20 cellular contexts compared by ENCODE assay signal in the genomic region with DNA sequence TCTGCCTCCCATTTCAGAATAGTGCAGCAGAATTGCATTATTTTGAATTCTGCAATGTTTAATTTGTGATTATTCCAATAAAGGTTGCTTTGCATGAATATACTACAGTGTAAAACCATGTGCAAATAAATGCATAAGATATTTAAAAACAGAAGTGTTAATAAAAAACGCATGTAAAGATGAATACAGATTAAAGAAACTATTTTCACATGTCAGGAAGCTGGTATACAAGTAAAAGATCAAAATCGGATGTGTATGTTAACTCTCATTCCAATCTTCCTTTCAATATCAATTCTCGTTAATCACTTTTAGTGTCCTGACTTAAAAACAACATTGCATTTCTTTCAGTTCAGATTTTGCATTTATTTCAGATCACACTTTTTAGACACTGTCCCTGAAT. TPM values are rescaled to one million over a fixed set of nuclear protein-coding genes. Genes with fewer than 3 reads are reported as not detected.
DNase-seq lines count a peak whose midpoint lies in the region; ATAC-seq and TF ChIP-seq lines count a peak whose summit lies in the region.
"Had no signal": no experiment of that assay in that cellular context is flagged by ENCODE, and none has a peak within 500 bp of the region (broad histone marks: within the 10 kb centered on the region; RNA-seq: fewer than 3 reads in every experiment).

No MANE protein-coding gene starts in this region.

- H4K20me1 ChIP-seq in Karpas-422 (ENCODE audit: insufficient read depth, low read depth, low read length): peaks cover 6% of the 10 kb centered on the region; the same call in 1 of the 2 replicates
- H4K20me1 ChIP-seq in OCI-LY7 (ENCODE audit: insufficient read depth, low read length): peaks cover 3% of the 10 kb centered on the region; the same call in 1 of the 2 replicates
- H4K20me1 ChIP-seq in hepatocyte (ENCODE audit: insufficient read depth, poor library complexity, severe bottlenecking): peaks cover 9% of the 10 kb centered on the region
- peaks cover 45% of the 10 kb centered on the region for H4K20me1 ChIP-seq in smooth muscle cell (ENCODE audit: low read depth)

- H3K9me2 ChIP-seq in Karpas-422 (replicated peaks; ENCODE audit: insufficient read depth, low read length) (no peaks in the 10 kb centered on the region), OCI-LY7 (ENCODE audit: insufficient read depth, low read length) (no peaks in the 10 kb centered on the region), hepatocyte (replicated peaks; ENCODE audit: insufficient read depth) (no peaks in the 10 kb centered on the region)

- no peak overlapping the region for H4K8ac ChIP-seq in mesenchymal stem cell (ENCODE audit: low read length)

- H3K79me2 ChIP-seq in Karpas-422 (ENCODE audit: low read length) (peaks cover 80% of the 10 kb centered on the region), OCI-LY7 (ENCODE audit: insufficient read depth, low read depth, low read length) (peaks cover 59% of the 10 kb centered on the region), hepatocyte (peaks cover 74% of the 10 kb centered on the region), smooth muscle cell (ENCODE audit: low read depth) (peaks cover 64% of the 10 kb centered on the region)

- H3K27ac ChIP-seq in Karpas-422 (ENCODE audit: low read length): no peak overlapping the region
- H3K27ac ChIP-seq in OCI-LY7 (ENCODE audit: low read depth, low read length, poor library complexity, severe bottlenecking): no peak overlapping the region
- H3K27ac ChIP-seq in hepatocyte: no peak overlapping the region
- H3K27ac ChIP-seq in smooth muscle cell (ENCODE audit: low read depth): no peak overlapping the region
- no peak overlapping the region for H3K27ac ChIP-seq in mesenchymal stem cell (ENCODE audit: low read length, poor library complexity, severe bottlenecking)
- H3K27ac ChIP-seq: HL-60 had no signal

- WGBS in hepatocyte (ENCODE audit: low lambda C conversion rate, missing lambda C conversion rate): 92% methylated on average over 3 of the region's 3 CpGs
- 93% methylated on average over 3 of the region's 3 CpGs for WGBS in smooth muscle cell (ENCODE audit: low lambda C conversion rate)
- WGBS in mesenchymal stem cell: 100% methylated on average over 2 of the region's 3 CpGs

- peak overlapping the region; percentile 23 for H3K4me2 ChIP-seq in Karpas-422 (ENCODE audit: low read depth, low read length, poor library complexity, severe bottlenecking)
- peak overlapping the region; percentile 29 for H3K4me2 ChIP-seq in OCI-LY7 (ENCODE audit: low read length)
- peak overlapping the region; percentile 24 for H3K4me2 ChIP-seq in hepatocyte
- peak overlapping the region; percentile 84 for H3K4me2 ChIP-seq in smooth muscle cell
- no peak overlapping the region for H3K4me2 ChIP-seq in mesenchymal stem cell (ENCODE audit: low read length, poor library complexity, severe bottlenecking)

- CTCF ChIA-PET in OCI-LY7 (lab: Charles Lee; ENCODE audit: unreplicated experiment): interaction anchor here (0.5 kb wide), 1 partner anchor 126 kb away, joined by 3 read pairs; no protein-coding TSS in a partner anchor

- DNase-seq in Karpas-422: no peak
- DNase-seq in OCI-LY7 (ENCODE audit: low spot score): no peak
- DNase-seq in hepatocyte (ENCODE audit: low spot score): no peak
- DNase-seq in smooth muscle cell (lab: John Stamatoyannopoulos, UW; ENCODE audit: unreplicated experiment): no peak
- no peak for DNase-seq in mesenchymal stem cell
- DNase-seq in activated T-cell treated with anti-CD3 and anti-CD28 coated beads, Interleukin-2, amount 50 U/mL, for 4 hours: no peak
- DNase-seq in progenitor cell of endocrine pancreas (ENCODE audit: low spot score, unreplicated experiment): no peak
- DNase-seq: BE2C; C1 segment of cervical spinal cord; CD4-positive, CD25-positive, alpha-beta regulatory T cell; CD8-positive, alpha-beta memory T cell; COR-L47; DMS 273 treated with DMSO at 0.1 percent for 48 hours; DMS53; DND-41; EL; H9; IMR-90 had no signal

- no peak overlapping the region for H4K91ac ChIP-seq in mesenchymal stem cell (ENCODE audit: low read length)

- H3K23ac ChIP-seq in mesenchymal stem cell (ENCODE audit: low read length in 2 of 2): no peak overlapping the region

- no peaks in the 10 kb centered on the region for H3F3A ChIP-seq in smooth muscle cell (ENCODE audit: low read depth)

- no peaks in the 10 kb centered on the region for H3K9me3 Mint-ChIP-seq in activated T-cell treated with anti-CD3 and anti-CD28 coated beads, Interleukin-2, amount 50 U/mL, for 4 hours
- peaks cover 5% of the 10 kb centered on the region for H3K9me3 Mint-ChIP-seq in progenitor cell of endocrine pancreas (ENCODE audit: low read depth)
- H3K9me3 Mint-ChIP-seq: CD4-positive, CD25-positive, alpha-beta regulatory T cell; CD8-positive, alpha-beta memory T cell; H9 had no signal

- no peaks in the 10 kb centered on the region for H3K9me3 ChIP-seq in Karpas-422 (ENCODE audit: low read length)
- H3K9me3 ChIP-seq in OCI-LY7 (ENCODE audit: low read length): no peaks in the 10 kb centered on the region
- no peaks in the 10 kb centered on the region for H3K9me3 ChIP-seq in hepatocyte (ENCODE audit: low read depth)
- H3K9me3 ChIP-seq in smooth muscle cell (replicated peaks; ENCODE audit: low read depth): no peaks in the 10 kb centered on the region
- H3K9me3 ChIP-seq in mesenchymal stem cell (ENCODE audit: control insufficient read depth, low read length): no peaks in the 10 kb centered on the region
- H3K9me3 ChIP-seq: BE2C had no signal

- POLR2A ChIA-PET in OCI-LY7 (lab: Charles Lee): interaction anchor here (0.6 to 1.8 kb wide), 3 partner anchors 9 to 872 kb away, joined by 3 to 8 read pairs (median 4); no protein-coding TSS in a partner anchor

- no peak overlapping the region for H2BK5ac ChIP-seq in mesenchymal stem cell (ENCODE audit: low read depth, low read length, poor library complexity, severe bottlenecking)

- no peak overlapping the region for H3K14ac ChIP-seq in mesenchymal stem cell (ENCODE audit: low read length in 2 of 2)

- H3K27me3 Mint-ChIP-seq in activated T-cell treated with anti-CD3 and anti-CD28 coated beads, Interleukin-2, amount 50 U/mL, for 4 hours (ENCODE audit: low read depth): no peaks in the 10 kb centered on the region
- H3K27me3 Mint-ChIP-seq in progenitor cell of endocrine pancreas: no peaks in the 10 kb centered on the region
- H3K27me3 Mint-ChIP-seq: CD4-positive, CD25-positive, alpha-beta regulatory T cell; CD8-positive, alpha-beta memory T cell had no signal

- peaks cover 5% of the 10 kb centered on the region for H3K36me3 Mint-ChIP-seq in activated T-cell treated with anti-CD3 and anti-CD28 coated beads, Interleukin-2, amount 50 U/mL, for 4 hours (ENCODE audit: insufficient read depth)
- H3K36me3 Mint-ChIP-seq in progenitor cell of endocrine pancreas (ENCODE audit: insufficient read depth): peaks cover 12% of the 10 kb centered on the region

- no peak overlapping the region for H3K9ac ChIP-seq in Karpas-422 (ENCODE audit: low read length)
- no peak overlapping the region for H3K9ac ChIP-seq in smooth muscle cell (ENCODE audit: low read depth)
- no peak overlapping the region for H3K9ac ChIP-seq in mesenchymal stem cell (ENCODE audit: low read length)

- H3K4me1 Mint-ChIP-seq in activated T-cell treated with anti-CD3 and anti-CD28 coated beads, Interleukin-2, amount 50 U/mL, for 4 hours (ENCODE audit: low read depth): peaks cover 13% of the 10 kb centered on the region
- peaks cover 6% of the 10 kb centered on the region for H3K4me1 Mint-ChIP-seq in progenitor cell of endocrine pancreas (ENCODE audit: low read depth)

- TF ChIP-seq CTCF in OCI-LY7 (conservative IDR thresholded peaks at IDR 0.05; ENCODE audit: low read length) (no peak), hepatocyte (IDR thresholded peaks at IDR 0.05; ENCODE audit: poor library complexity) (no peak), smooth muscle cell (IDR thresholded peaks at IDR 0.05; ENCODE audit: borderline replicate concordance, insufficient read depth, poor library complexity, severe bottlenecking) (no peak), progenitor cell of endocrine pancreas (IDR thresholded peaks at IDR 0.05; ENCODE audit: unreplicated experiment) (no peak)

- intact Hi-C loops in OCI-LY7 (cut with micrococcal nuclease; ENCODE audit: unreplicated experiment): loop anchor here (1.0 kb wide), 1 partner anchor 45 kb away; no protein-coding TSS in a partner anchor

- H3K36me3 ChIP-seq in Karpas-422 (ENCODE audit: insufficient read depth, low read length) (peaks cover 18% of the 10 kb centered on the region; the same call in 1 of the 2 replicates), OCI-LY7 (ENCODE audit: insufficient read depth, low read length) (peaks cover 46% of the 10 kb centered on the region), hepatocyte (replicated peaks; ENCODE audit: insufficient read depth, low read depth) (no peaks in the 10 kb centered on the region), smooth muscle cell (ENCODE audit: low read depth) (peaks cover 7% of the 10 kb centered on the region), mesenchymal stem cell (ENCODE audit: control insufficient read depth in 1 of 2, insufficient read depth in 2 of 2, low read depth in 1 of 2, low read length in 2 of 2) (peaks cover 9 to 19% of the 10 kb centered on the region in 2 experiments)
- H3K36me3 ChIP-seq: BE2C had no signal

- H3K27ac Mint-ChIP-seq in progenitor cell of endocrine pancreas: no peak overlapping the region
- H3K27ac Mint-ChIP-seq: CD4-positive, CD25-positive, alpha-beta regulatory T cell; H9 had no signal

- H2BK120ac ChIP-seq in mesenchymal stem cell (ENCODE audit: low read depth, low read length): no peak overlapping the region

- H3K4me3 Mint-ChIP-seq in activated T-cell treated with anti-CD3 and anti-CD28 coated beads, Interleukin-2, amount 50 U/mL, for 4 hours: no peak overlapping the region
- no peak overlapping the region for H3K4me3 Mint-ChIP-seq in progenitor cell of endocrine pancreas (ENCODE audit: low read depth)
- H3K4me3 Mint-ChIP-seq: H9 had no signal

- no peak overlapping the region for H3K18ac ChIP-seq in mesenchymal stem cell (ENCODE audit: low read depth in 1 of 2, low read length in 2 of 2)

- H3K27me3 ChIP-seq in Karpas-422 (ENCODE audit: low read length): no peaks in the 10 kb centered on the region
- no peaks in the 10 kb centered on the region for H3K27me3 ChIP-seq in hepatocyte
- H3K27me3 ChIP-seq in smooth muscle cell (ENCODE audit: low read depth): no peaks in the 10 kb centered on the region
- no peaks in the 10 kb centered on the region for H3K27me3 ChIP-seq in mesenchymal stem cell (ENCODE audit: control insufficient read depth in 1 of 2, insufficient read depth in 1 of 2, low read length in 2 of 2)
- H3K27me3 ChIP-seq: BE2C had no signal

- no peak overlapping the region for H2AK5ac ChIP-seq in mesenchymal stem cell (ENCODE audit: low read length, severe bottlenecking)

- H3K4me3 ChIP-seq in Karpas-422 (ENCODE audit: low read length) (no peak overlapping the region), OCI-LY7 (ENCODE audit: low read depth, low read length, poor library complexity, severe bottlenecking) (no peak overlapping the region), hepatocyte (no peak overlapping the region), smooth muscle cell (no peak overlapping the region), mesenchymal stem cell (ENCODE audit: insufficient read depth in 1 of 2, low read depth in 1 of 2, low read length in 2 of 2) (no peak overlapping the region)
- H3K4me3 ChIP-seq: GM12878 had no signal

- peaks cover 7% of the 10 kb centered on the region for H3K79me1 ChIP-seq in mesenchymal stem cell (replicated peaks; ENCODE audit: low read length, poor library complexity, severe bottlenecking)

- H3K4ac ChIP-seq in mesenchymal stem cell (ENCODE audit: low read depth in 1 of 2, low read length in 2 of 2): no peak overlapping the region

- no peak for ATAC-seq in activated T-cell treated with anti-CD3 and anti-CD28 coated beads, Interleukin-2, amount 50 U/mL, for 4 hours
- ATAC-seq: GM12878 had no signal

- H3K4me1 ChIP-seq in Karpas-422 (ENCODE audit: low read length) (peaks cover 34% of the 10 kb centered on the region), OCI-LY7 (ENCODE audit: insufficient read depth, low read length, poor library complexity, severe bottlenecking) (peaks cover 25% of the 10 kb centered on the region), hepatocyte (ENCODE audit: insufficient read depth) (peaks cover 10% of the 10 kb centered on the region), smooth muscle cell (ENCODE audit: low read depth) (peaks cover 15% of the 10 kb centered on the region), mesenchymal stem cell (ENCODE audit: control insufficient read depth, insufficient read depth, low read depth, low read length) (peaks cover 6% of the 10 kb centered on the region)
- H3K4me1 ChIP-seq: BE2C had no signal

- H2AFZ ChIP-seq in Karpas-422 (ENCODE audit: low read length): no peak overlapping the region
- H2AFZ ChIP-seq in OCI-LY7 (ENCODE audit: low read length): no peak overlapping the region
- no peak overlapping the region for H2AFZ ChIP-seq in hepatocyte
- no peak overlapping the region for H2AFZ ChIP-seq in smooth muscle cell (ENCODE audit: low read depth)
- no peak overlapping the region for H2AFZ ChIP-seq in mesenchymal stem cell (ENCODE audit: low read depth, low read length)

- no peak overlapping the region for H2BK15ac ChIP-seq in mesenchymal stem cell (ENCODE audit: low read depth, poor library complexity, severe bottlenecking)

- H2BK12ac ChIP-seq in mesenchymal stem cell (ENCODE audit: low read length in 2 of 2): no peak overlapping the region

- BruUV-seq in OCI-LY7 (replicated peaks; lab: Mats Ljungman, UMichigan): no TSS peak

RNA-seq across cellular contexts. Expression of a gene that starts 3.1 kb away (rescaled TPM):
- total RNA-seq in Karpas-422 (2014; rRNA removed; shearing (Covaris generic); ENCODE audit: low replicate concordance): 22.3 and 27.9 TPM in 2 replicates
- total RNA-seq in OCI-LY7 (2014; rRNA removed; shearing (Covaris generic)): 30.8 and 35.4 TPM in 2 replicates
- total RNA-seq in OCI-LY7 (2022) (26.4 and 31.6 TPM in 2 replicates), hepatocyte (17.5 and 22.3 TPM in 2 replicates), smooth muscle cell (38.4 and 46.0 TPM in 2 replicates), progenitor cell of endocrine pancreas (14.4 and 15.2 TPM in 2 replicates)
- polyA plus RNA-seq in hepatocyte (29.3 and 32.0 TPM in 2 replicates), smooth muscle cell (52.4 and 53.9 TPM in 2 replicates)
- 23.3 TPM for polyA plus RNA-seq in mesenchymal stem cell (2013, experiment 1 of 2)
- 21.9 TPM for polyA plus RNA-seq in mesenchymal stem cell (2013, experiment 2 of 2)
- total RNA-seq in activated T-cell treated with anti-CD3 and anti-CD28 coated beads, Interleukin-2, amount 50 U/mL, for 4 hours: 10 to 100 TPM in 1 of 3 donors, 1 to 10 TPM in 2; 8.4 to 10.6 (median 8.6) TPM

RNA-seq across cellular contexts. Expression of a gene that starts 3.5 kb away (rescaled TPM):
- total RNA-seq in Karpas-422 (2014; rRNA removed; shearing (Covaris generic); ENCODE audit: low replicate concordance): 24.4 and 26.8 TPM in 2 replicates
- 18.7 and 31.5 TPM in 2 replicates for total RNA-seq in OCI-LY7 (2014; rRNA removed; shearing (Covaris generic))
- total RNA-seq in OCI-LY7 (2022) (38.3 and 42.7 TPM in 2 replicates), hepatocyte (17.0 and 21.6 TPM in 2 replicates), smooth muscle cell (29.2 and 49.8 TPM in 2 replicates), progenitor cell of endocrine pancreas (55.4 and 69.2 TPM in 2 replicates)
- polyA plus RNA-seq in hepatocyte (18.8 and 25.3 TPM in 2 replicates), smooth muscle cell (27.3 and 29.4 TPM in 2 replicates)
- polyA plus RNA-seq in mesenchymal stem cell (2013, experiment 1 of 2): 35.2 TPM
- polyA plus RNA-seq in mesenchymal stem cell (2013, experiment 2 of 2): 33.6 TPM
- total RNA-seq in activated T-cell treated with anti-CD3 and anti-CD28 coated beads, Interleukin-2, amount 50 U/mL, for 4 hours: 10 to 100 TPM; 85.0 to 90.0 (median 85.7) TPM

RNA-seq across cellular contexts. Expression of a gene that starts 58.5 kb away (rescaled TPM):
- total RNA-seq in Karpas-422 (2014; rRNA removed; shearing (Covaris generic); ENCODE audit: low replicate concordance): 38.2 and 57.3 TPM in 2 replicates
- total RNA-seq in OCI-LY7 (2014; rRNA removed; shearing (Covaris generic)): 79.7 and 97.8 TPM in 2 replicates
- total RNA-seq in OCI-LY7 (2022) (211 and 221 TPM in 2 replicates), hepatocyte (76.1 and 103 TPM in 2 replicates), smooth muscle cell (105 and 116 TPM in 2 replicates), progenitor cell of endocrine pancreas (115 and 127 TPM in 2 replicates)
- polyA plus RNA-seq in hepatocyte (123 and 127 TPM in 2 replicates), smooth muscle cell (135 and 191 TPM in 2 replicates)
- 154 TPM for polyA plus RNA-seq in mesenchymal stem cell (2013, experiment 1 of 2)
- polyA plus RNA-seq in mesenchymal stem cell (2013, experiment 2 of 2): 167 TPM
- 10 to 100 TPM; 83.5 to 85.6 (median 84.0) TPM for total RNA-seq in activated T-cell treated with anti-CD3 and anti-CD28 coated beads, Interleukin-2, amount 50 U/mL, for 4 hours
